In the genomic region with DNA sequence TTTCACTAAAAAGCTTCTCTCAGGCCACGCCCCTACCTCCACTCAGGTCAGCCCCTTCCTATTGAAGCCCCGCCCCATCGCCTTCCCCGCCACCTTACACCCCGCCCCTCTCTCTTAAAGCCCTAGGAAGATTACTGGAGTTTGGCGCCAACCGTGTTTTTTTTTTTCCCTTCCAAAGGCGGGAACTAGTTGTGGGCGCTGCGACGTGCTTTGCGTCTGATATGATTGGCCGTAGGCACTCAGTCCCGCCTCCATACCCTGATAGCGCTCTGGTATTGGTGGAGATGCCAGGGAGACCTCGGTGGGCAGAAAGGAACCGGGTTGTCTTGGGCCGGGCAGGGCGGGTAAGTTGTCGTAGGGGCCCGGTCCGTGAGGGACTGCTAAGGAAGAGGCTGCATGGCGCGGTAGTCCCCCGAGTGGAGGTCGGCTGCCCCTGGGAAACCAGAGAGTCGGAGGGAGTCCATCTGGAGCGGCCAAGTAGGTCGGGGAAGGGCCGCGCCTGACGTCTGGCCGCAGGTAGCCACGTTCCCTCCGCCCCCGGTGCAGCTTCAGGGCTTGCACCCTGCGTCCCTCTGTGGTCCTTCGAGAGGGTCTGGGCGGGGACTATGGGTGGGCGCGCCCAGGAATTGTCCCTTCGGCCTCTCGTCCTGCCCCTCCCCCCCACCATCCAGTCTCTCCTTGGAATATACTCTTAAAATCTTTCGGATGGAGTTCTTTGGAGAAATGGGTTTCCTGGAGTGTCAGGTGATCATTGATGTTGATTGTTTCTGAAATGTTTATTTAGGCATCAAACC, we compare ENCODE assay signal across 8 cellular contexts. TPM values are rescaled to one million over a fixed set of nuclear protein-coding genes. Genes with fewer than 3 reads are reported as not detected.
DNase-seq lines count a peak whose midpoint lies in the region; ATAC-seq and TF ChIP-seq lines count a peak whose summit lies in the region.

A gene (plus strand): TSS at position 290 of the 794 bp plus-strand sequence.

- H3K4me2 ChIP-seq in DND-41 (ENCODE audit: insufficient read depth, low read length) (peak within 1 kb of the TSS; percentile 82), GM23248 (ENCODE audit: unreplicated experiment) (peak within 1 kb of the TSS; percentile 92), fibroblast of lung (ENCODE audit: extremely low read depth, insufficient read depth, low read length) (peak within 1 kb of the TSS; percentile 91)

- H3K4me3 Mint-ChIP-seq in activated T-helper 1 cell treated with anti-CD3 and anti-CD28 coated beads, Interleukin-12 subunit alpha, Interleukin-12 subunit beta, Interleukin-2, Interleukin-4 antibody, amounts not matched to agents 30 ng/mL and 10 ng/mL and 1 ng/mL, durations not matched to agents 14 hours and 24 hours and 36 hours = peak within 1 kb of the TSS; percentile 97
- H3K4me3 Mint-ChIP-seq in naive thymus-derived CD8-positive, alpha-beta T cell = peak within 1 kb of the TSS; percentile 95 to 99 (median 98)

- no peaks in the 10 kb centered on the region for H3K27me3 Mint-ChIP-seq in activated T-helper 1 cell treated with anti-CD3 and anti-CD28 coated beads, Interleukin-12 subunit alpha, Interleukin-12 subunit beta, Interleukin-2, Interleukin-4 antibody, amounts not matched to agents 30 ng/mL and 10 ng/mL and 1 ng/mL, durations not matched to agents 14 hours and 24 hours and 36 hours (ENCODE audit: insufficient read depth)
- no peaks in the 10 kb centered on the region for H3K27me3 Mint-ChIP-seq in naive thymus-derived CD8-positive, alpha-beta T cell

- DNase-seq in DND-41 (peak; percentile 96), GM23248 (peak; percentile 99), Kasumi-1 (lab: John Stamatoyannopoulos, UW) (peak; percentile 99), RPMI7951 (ENCODE audit: low read depth) (peak; percentile 99), fibroblast of lung (ENCODE audit: low read depth in 2 of 2) (peak; percentile 98 to 99)
- peak; percentile 93 for DNase-seq in activated T-helper 1 cell treated with anti-CD3 and anti-CD28 coated beads, Interleukin-12 subunit alpha, Interleukin-12 subunit beta, Interleukin-2, Interleukin-4 antibody, amounts not matched to agents 30 ng/mL and 10 ng/mL and 1 ng/mL, durations not matched to agents 14 hours and 24 hours and 36 hours (ENCODE audit: low spot score)
- peak; percentile 77 to 98 (median 94) for DNase-seq in naive thymus-derived CD8-positive, alpha-beta T cell
- DNase-seq in stimulated activated naive CD4-positive, alpha-beta T cell (lab: John Stamatoyannopoulos, UW) = peak; percentile 84 to 97 (median 95)

- no peak for TF ChIP-seq CTCF in DND-41 (IDR thresholded peaks at IDR 0.05; ENCODE audit: borderline replicate concordance, extremely low read depth, low read length, poor library complexity, severe bottlenecking)
- no peak for TF ChIP-seq CTCF in fibroblast of lung (conservative IDR thresholded peaks at IDR 0.05 in 1 of 2, IDR thresholded peaks at IDR 0.05 in 1 of 2; ENCODE audit: low read depth in 1 of 2, low read length in 2 of 2)

- H4K20me1 ChIP-seq in DND-41 (ENCODE audit: insufficient read depth, low read length) = peaks cover 9% of the 10 kb centered on the region; the same call in 1 of the 2 replicates
- H4K20me1 ChIP-seq in GM23248 (ENCODE audit: insufficient read depth) = no peaks in the 10 kb centered on the region
- H4K20me1 ChIP-seq in fibroblast of lung (ENCODE audit: control insufficient read depth, extremely low read depth, insufficient read depth, low read length) = no peaks in the 10 kb centered on the region

- POLR2A ChIA-PET in naive thymus-derived CD8-positive, alpha-beta T cell (lab: Charles Lee) = interaction anchor here (0.7 to 2.9 kb wide), 9 partner anchors 10 to 750 kb away, joined by 3 to 79 read pairs (median 4); a partner anchor contains a TSS

- H3K4me3 ChIP-seq in DND-41 (ENCODE audit: low read depth in 1 of 2, low read length in 2 of 2) = peak within 1 kb of the TSS; percentile 69 to 90
- H3K4me3 ChIP-seq in GM23248 = peak within 1 kb of the TSS; percentile 81
- peak within 1 kb of the TSS; percentile 67 to 97 (median 80) for H3K4me3 ChIP-seq in fibroblast of lung (replicated peaks in 1 of 4; ENCODE audit: control extremely low read depth in 1 of 4, insufficient read depth in 1 of 4, low read depth in 3 of 4, low read length in 4 of 4)

- no peaks in the 10 kb centered on the region for H3K9me2 ChIP-seq in GM23248 (ENCODE audit: insufficient read depth)

- in situ Hi-C loops in GM23248 (cut with MboI) = no loop called here

- H3F3A ChIP-seq in GM23248 (ENCODE audit: insufficient read depth) = peaks cover 5% of the 10 kb centered on the region; the same call in 1 of the 2 replicates

- ATAC-seq in DND-41 (ENCODE audit: insufficient read depth, low read depth) = peak; percentile 97
- peak; percentile 91 to 94 for ATAC-seq in naive thymus-derived CD8-positive, alpha-beta T cell

- peaks cover 57% of the 10 kb centered on the region for H3K79me2 ChIP-seq in DND-41 (ENCODE audit: insufficient read depth, low read length)
- peaks cover 48% of the 10 kb centered on the region for H3K79me2 ChIP-seq in GM23248 (ENCODE audit: insufficient read depth)
- H3K79me2 ChIP-seq in fibroblast of lung (ENCODE audit: control insufficient read depth, insufficient read depth, low read length) = peaks cover 22% of the 10 kb centered on the region

- H3K9me3 ChIP-seq in DND-41 (ENCODE audit: insufficient read depth, low read length, severe bottlenecking) (no peaks in the 10 kb centered on the region), GM23248 (ENCODE audit: low read depth) (no peaks in the 10 kb centered on the region), fibroblast of lung (ENCODE audit: control insufficient read depth, insufficient read depth, low read depth, low read length) (no peaks in the 10 kb centered on the region)

- H3K36me3 ChIP-seq in DND-41 (ENCODE audit: insufficient read depth, low read length) (peaks cover 28% of the 10 kb centered on the region), GM23248 (ENCODE audit: low read depth) (0 out of 2 replicates have a peak, but pooled peaks cover 6% of the 10 kb centered on the region), fibroblast of lung (ENCODE audit: control insufficient read depth, insufficient read depth, low read length) (peaks cover 4% of the 10 kb centered on the region)

- WGBS in GM23248 (ENCODE audit: low coverage in 1 of 2, low lambda C conversion rate in 2 of 2, missing lambda C conversion rate in 2 of 2), 2 experiments = 0 to 1% methylated on average over 34 to 44 of the region's 44 CpGs

- H3K27ac Mint-ChIP-seq in activated T-helper 1 cell treated with anti-CD3 and anti-CD28 coated beads, Interleukin-12 subunit alpha, Interleukin-12 subunit beta, Interleukin-2, Interleukin-4 antibody, amounts not matched to agents 30 ng/mL and 10 ng/mL and 1 ng/mL, durations not matched to agents 14 hours and 24 hours and 36 hours = peak within 1 kb of the TSS; percentile 91
- peak within 1 kb of the TSS; percentile 58 to 97 (median 96) for H3K27ac Mint-ChIP-seq in naive thymus-derived CD8-positive, alpha-beta T cell

- H2AFZ ChIP-seq in DND-41 (ENCODE audit: low read depth, low read length) (peak within 1 kb of the TSS; percentile 92), GM23248 (peak within 1 kb of the TSS; percentile 97), fibroblast of lung (ENCODE audit: low read length) (peak within 1 kb of the TSS; percentile 96)

- H3K27ac ChIP-seq in DND-41 (ENCODE audit: low read length) (peak within 1 kb of the TSS; percentile 90), GM23248 (peak within 1 kb of the TSS; percentile 36), fibroblast of lung (ENCODE audit: insufficient read depth, low read length) (peak within 1 kb of the TSS; percentile 55)

- H3K27me3 ChIP-seq in DND-41 (ENCODE audit: insufficient read depth, low read length, poor library complexity) (no peaks in the 10 kb centered on the region), GM23248 (replicated peaks; ENCODE audit: insufficient read depth) (no peaks in the 10 kb centered on the region), fibroblast of lung (ENCODE audit: control insufficient read depth, insufficient read depth, low read length) (no peaks in the 10 kb centered on the region)

- intact Hi-C loops in activated T-helper 1 cell treated with anti-CD3 and anti-CD28 coated beads, Interleukin-12 subunit alpha, Interleukin-12 subunit beta, Interleukin-2, Interleukin-4 antibody, amounts not matched to agents 30 ng/mL and 10 ng/mL and 1 ng/mL, durations not matched to agents 14 hours and 24 hours and 36 hours (cut with micrococcal nuclease) = loop anchor here (1.0 to 5.0 kb wide), 7 partner anchors 10 to 758 kb away; a partner anchor contains a TSS

- peaks cover 29% of the 10 kb centered on the region for H3K36me3 Mint-ChIP-seq in activated T-helper 1 cell treated with anti-CD3 and anti-CD28 coated beads, Interleukin-12 subunit alpha, Interleukin-12 subunit beta, Interleukin-2, Interleukin-4 antibody, amounts not matched to agents 30 ng/mL and 10 ng/mL and 1 ng/mL, durations not matched to agents 14 hours and 24 hours and 36 hours (ENCODE audit: low read depth)
- peaks cover 0 to 25% (median 9%) of the 10 kb centered on the region in 3 donors for H3K36me3 Mint-ChIP-seq in naive thymus-derived CD8-positive, alpha-beta T cell

- H3K9me3 Mint-ChIP-seq in activated T-helper 1 cell treated with anti-CD3 and anti-CD28 coated beads, Interleukin-12 subunit alpha, Interleukin-12 subunit beta, Interleukin-2, Interleukin-4 antibody, amounts not matched to agents 30 ng/mL and 10 ng/mL and 1 ng/mL, durations not matched to agents 14 hours and 24 hours and 36 hours = no peaks in the 10 kb centered on the region
- no peaks in the 10 kb centered on the region for H3K9me3 Mint-ChIP-seq in naive thymus-derived CD8-positive, alpha-beta T cell

- H3K9ac ChIP-seq in DND-41 (ENCODE audit: low read depth, low read length) = peak within 1 kb of the TSS; percentile 81
- peak within 1 kb of the TSS; percentile 81 for H3K9ac ChIP-seq in GM23248
- peak within 1 kb of the TSS; percentile 56 for H3K9ac ChIP-seq in fibroblast of lung (ENCODE audit: insufficient read depth, low read length)

- peaks cover 23% of the 10 kb centered on the region for H3K4me1 Mint-ChIP-seq in activated T-helper 1 cell treated with anti-CD3 and anti-CD28 coated beads, Interleukin-12 subunit alpha, Interleukin-12 subunit beta, Interleukin-2, Interleukin-4 antibody, amounts not matched to agents 30 ng/mL and 10 ng/mL and 1 ng/mL, durations not matched to agents 14 hours and 24 hours and 36 hours (ENCODE audit: low read depth)
- H3K4me1 Mint-ChIP-seq in naive thymus-derived CD8-positive, alpha-beta T cell = peaks cover 10 to 41% (median 38%) of the 10 kb centered on the region in 4 donors

- peaks cover 32% of the 10 kb centered on the region for H3K4me1 ChIP-seq in DND-41 (ENCODE audit: insufficient read depth, low read length)
- peaks cover 9% of the 10 kb centered on the region for H3K4me1 ChIP-seq in GM23248 (ENCODE audit: insufficient read depth)
- H3K4me1 ChIP-seq in fibroblast of lung (ENCODE audit: control insufficient read depth, extremely low read depth, insufficient read depth, low read length) = no peaks in the 10 kb centered on the region

RNA-seq across cellular contexts. Expression of the gene that starts here (rescaled TPM):
- 8.5 and 9.3 TPM in 2 replicates for total RNA-seq in GM23248 (2014; rRNA removed; shearing (Covaris generic))
- polyA plus RNA-seq in GM23248 (2016; fragmentation: Nextera tagmentation; extraction: Ambion mirVana) (16.5 and 20.4 TPM in 2 replicates), fibroblast of lung (9.5 and 10.8 TPM in 2 replicates)
- 16.3 and 17.8 TPM in 2 replicates for total RNA-seq in RPMI7951 (2014; rRNA removed; shearing (Covaris generic))
- total RNA-seq in activated T-helper 1 cell treated with anti-CD3 and anti-CD28 coated beads, Interleukin-12 subunit alpha, Interleukin-12 subunit beta, Interleukin-2, Interleukin-4 antibody, amounts not matched to agents 30 ng/mL and 10 ng/mL and 1 ng/mL, durations not matched to agents 14 hours and 24 hours and 36 hours = 38.3 and 40.2 TPM in 2 replicates
- total RNA-seq in fibroblast of lung = 12.8 and 13.4 TPM in 2 replicates
- 5.9 and 7.2 TPM in 2 replicates for polyA plus RNA-seq in fibroblast of lung (2012)
- polyA minus RNA-seq in fibroblast of lung (ENCODE audit: low replicate concordance) = 2.3 and 2.7 TPM in 2 replicates
- total RNA-seq in naive thymus-derived CD8-positive, alpha-beta T cell = 10 to 100 TPM; 51.2 to 54.4 TPM
- 10 to 100 TPM; 37.7 to 47.0 (median 42.5) TPM for polyA plus RNA-seq in naive thymus-derived CD8-positive, alpha-beta T cell

Comparison
In these comparisons a context has a peak if more than half of its experiments do, and no peak if none do; other contexts are left out.
1. Peak in every context shown above with its lines: DNase-seq, ATAC-seq, H3K4me3 ChIP-seq and H3K27ac ChIP-seq.
2. H3K27ac ChIP-seq: peak in every context shown above with its lines; median percentile 90 in DND-41; 55 in fibroblast of lung; 36 in GM23248.